27 cellular contexts compared by ENCODE assay signal in genomic region chr1:18240906-18241305, GRCh38.
"Had no signal": no experiment of that assay in that cellular context is flagged by ENCODE, and none has a peak within 500 bp of the region (broad histone marks: within the 10 kb centered on the region; RNA-seq: fewer than 3 reads in every experiment).

No MANE protein-coding gene starts in this region.

- H3K79me2 ChIP-seq: parathyroid adenoma had no signal

- H3K27ac Mint-ChIP-seq: natural killer cell; nephron; neural progenitor cell; progenitor cell of endocrine pancreas; stimulated activated effector memory CD8-positive, alpha-beta T cell treated with anti-CD3 and anti-CD28 coated beads, Interleukin-12 subunit alpha, Interleukin-12 subunit beta, amount 100 ng/mL, for 72 hours; stimulated activated naive B cell treated with anti-CD40 and anti-IgM and Interleukin-4, amounts not matched to agents 10 μg/mL and 1 μg/mL and 100 μg/mL, for 72 hours; stimulated activated naive CD8-positive, alpha-beta T cell treated with anti-CD3 and anti-CD28 coated beads, Interleukin-15, Interleukin-2, amounts not matched to agents 100 ng/mL and 50 ng/mL, for 24 hours; type B pancreatic cell had no signal

- H3K36me3 ChIP-seq: neural progenitor cell, ovary, right lobe of liver, sigmoid colon, stomach, thoracic aorta, thyroid gland, tibial nerve, upper lobe of right lung, uterus had no signal

- H3K9ac ChIP-seq: neural progenitor cell, parathyroid adenoma had no signal

- H3K9me3 ChIP-seq: ovary, psoas muscle, right lobe of liver, sigmoid colon, stomach, thoracic aorta, thyroid gland, tibial nerve, upper lobe of right lung, uterus had no signal

- H3K4me3 Mint-ChIP-seq: natural killer cell; nephron; neural progenitor cell; stimulated activated effector memory CD8-positive, alpha-beta T cell treated with anti-CD3 and anti-CD28 coated beads, Interleukin-12 subunit alpha, Interleukin-12 subunit beta, amount 100 ng/mL, for 72 hours; stimulated activated naive B cell treated with anti-CD40 and anti-IgM and Interleukin-4, amounts not matched to agents 10 μg/mL and 1 μg/mL and 100 μg/mL, for 72 hours; stimulated activated naive CD8-positive, alpha-beta T cell treated with anti-CD3 and anti-CD28 coated beads, Interleukin-15, Interleukin-2, amounts not matched to agents 100 ng/mL and 50 ng/mL, for 24 hours; type B pancreatic cell had no signal

- H3K4me2 ChIP-seq: neural progenitor cell had no signal

- H3K27me3 ChIP-seq: neural progenitor cell, ovary, right lobe of liver, thyroid gland, tibial nerve, upper lobe of right lung, uterus had no signal

- ATAC-seq: natural killer cell; psoas muscle; right cardiac atrium; right lobe of liver; stimulated activated effector memory CD8-positive, alpha-beta T cell treated with anti-CD3 and anti-CD28 coated beads, Interleukin-12 subunit alpha, Interleukin-12 subunit beta, amount 100 ng/mL, for 72 hours; stimulated activated naive B cell treated with anti-CD40 and anti-IgM and Interleukin-4, amounts not matched to agents 10 μg/mL and 1 μg/mL and 100 μg/mL, for 72 hours; upper lobe of right lung had no signal

- H3K4me1 ChIP-seq: parathyroid adenoma, psoas muscle, right lobe of liver, sigmoid colon, stomach, thyroid gland, tibial nerve, upper lobe of right lung, uterus had no signal

- DNase-seq: natural killer cell; occipital lobe; ovary; psoas muscle; right cardiac atrium; right lobe of liver; sigmoid colon; small intestine; stimulated activated CD4-positive, alpha-beta T cell treated with anti-CD3 and anti-CD28 coated beads, Interleukin-15, amount 100 ng/mL, for 24 hours; stimulated activated CD4-positive, alpha-beta T cell treated with anti-CD3 and anti-CD28 coated beads, Interleukin-2, amount 100 ng/mL, for 24 hours; stimulated activated CD4-positive, alpha-beta T cell treated with anti-CD3 and anti-CD28 coated beads, Interleukin-2, amount 100 ng/mL, for 48 hours; stimulated activated CD4-positive, alpha-beta T cell treated with anti-CD3 and anti-CD28 coated beads, Interleukin-4, amount 100 ng/mL, for 24 hours; stimulated activated naive B cell treated with anti-CD40 and anti-IgM and Interleukin-4, amounts not matched to agents 10 μg/mL and 1 μg/mL and 100 μg/mL, for 72 hours; stimulated activated naive CD4-positive, alpha-beta T cell treated with Interleukin-2 at 50 U/mL for 16 hours; stomach; thyroid gland; upper lobe of right lung; uterus had no signal

- H3K4me3 ChIP-seq: neural progenitor cell, ovary, psoas muscle, right lobe of liver, sigmoid colon, stomach, thoracic aorta, thyroid gland, tibial nerve, upper lobe of right lung, uterus had no signal

- FAIRE-seq: small intestine had no signal

- H3K27ac ChIP-seq: neural progenitor cell, ovary, parathyroid adenoma, psoas muscle, right lobe of liver, sigmoid colon, stomach, thoracic aorta, thyroid gland, tibial nerve, upper lobe of right lung, uterus had no signal

- H3K9me3 Mint-ChIP-seq: natural killer cell; nephron; neural progenitor cell; stimulated activated naive CD8-positive, alpha-beta T cell treated with anti-CD3 and anti-CD28 coated beads, Interleukin-15, Interleukin-2, amounts not matched to agents 100 ng/mL and 50 ng/mL, for 24 hours; type B pancreatic cell had no signal

- H3K4me1 Mint-ChIP-seq: natural killer cell; nephron; stimulated activated effector memory CD8-positive, alpha-beta T cell treated with anti-CD3 and anti-CD28 coated beads, Interleukin-12 subunit alpha, Interleukin-12 subunit beta, amount 100 ng/mL, for 72 hours; stimulated activated naive B cell treated with anti-CD40 and anti-IgM and Interleukin-4, amounts not matched to agents 10 μg/mL and 1 μg/mL and 100 μg/mL, for 72 hours had no signal

- H3K36me3 Mint-ChIP-seq: natural killer cell; neural progenitor cell; stimulated activated effector memory CD8-positive, alpha-beta T cell treated with anti-CD3 and anti-CD28 coated beads, Interleukin-12 subunit alpha, Interleukin-12 subunit beta, amount 100 ng/mL, for 72 hours; stimulated activated naive B cell treated with anti-CD40 and anti-IgM and Interleukin-4, amounts not matched to agents 10 μg/mL and 1 μg/mL and 100 μg/mL, for 72 hours; type B pancreatic cell had no signal

- H2AFZ ChIP-seq: neural progenitor cell, parathyroid adenoma had no signal
